9 cellular contexts compared by ENCODE assay signal in the genomic region with DNA sequence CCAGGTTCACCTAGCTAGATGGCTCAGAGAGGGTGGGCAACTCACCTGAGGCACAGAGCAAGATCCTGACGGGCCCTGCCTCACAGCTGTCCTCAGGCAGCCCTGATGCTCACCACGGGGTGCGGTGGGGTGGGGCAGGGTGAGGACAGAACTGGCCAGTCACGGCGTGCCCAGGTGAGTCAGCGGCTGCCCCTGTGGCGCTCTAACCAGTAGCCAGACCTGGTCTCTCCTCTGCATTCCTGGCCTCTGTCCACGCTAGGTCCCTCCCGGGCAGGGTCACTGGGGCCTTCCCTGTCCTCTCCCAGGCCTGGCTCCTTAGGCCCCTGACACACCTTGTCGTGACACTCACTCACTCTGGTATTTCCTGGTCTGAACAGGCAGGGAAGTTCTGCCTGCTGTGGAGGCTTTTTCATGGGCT. TPM values are rescaled to one million over a fixed set of nuclear protein-coding genes. Genes with fewer than 3 reads are reported as not detected.
DNase-seq lines count a peak whose midpoint lies in the region; ATAC-seq, FAIRE-seq and TF ChIP-seq lines count a peak whose summit lies in the region.
"Had no signal": no experiment of that assay in that cellular context is flagged by ENCODE, and none has a peak within 500 bp of the region (broad histone marks: within the 10 kb centered on the region; RNA-seq: fewer than 3 reads in every experiment).

No MANE protein-coding gene starts in this region.

- peaks cover 49% of the 10 kb centered on the region for H3K4me1 Mint-ChIP-seq in activated CD4-positive, alpha-beta memory T cell treated with anti-CD3 and anti-CD28 coated beads for 36 hours (ENCODE audit: low read depth)

- no peaks in the 10 kb centered on the region for H3K27me3 Mint-ChIP-seq in activated CD4-positive, alpha-beta memory T cell treated with anti-CD3 and anti-CD28 coated beads for 36 hours

- no peaks in the 10 kb centered on the region for H3K9me3 Mint-ChIP-seq in activated CD4-positive, alpha-beta memory T cell treated with anti-CD3 and anti-CD28 coated beads for 36 hours

- H3K4me3 Mint-ChIP-seq in activated CD4-positive, alpha-beta memory T cell treated with anti-CD3 and anti-CD28 coated beads for 36 hours, result peak overlapping the region; percentile 76

- H2AFZ ChIP-seq in keratinocyte (ENCODE audit: control insufficient read depth, low read length), result no peak overlapping the region

- ATAC-seq in stimulated activated naive CD8-positive, alpha-beta T cell treated with anti-CD3 and anti-CD28 coated beads, Interleukin-15, Interleukin-2, amounts not matched to agents 100 U/mL and 50 U/mL, for 24 hours, result no peak
- no peak for ATAC-seq in GM21390 (IDR thresholded peaks at IDR 0.05; ENCODE audit: unreplicated experiment)
- ATAC-seq in GM18502 (IDR thresholded peaks at IDR 0.05; ENCODE audit: poor library complexity, unreplicated experiment), result no peak
- no peak for ATAC-seq in HG03280 (IDR thresholded peaks at IDR 0.05; ENCODE audit: unreplicated experiment)

- H3K9me1 ChIP-seq in keratinocyte (ENCODE audit: control insufficient read depth, extremely low read depth, insufficient read depth, low read length), result peaks cover 2% of the 10 kb centered on the region

- POLR2A ChIA-PET in activated CD4-positive, alpha-beta memory T cell treated with anti-CD3 and anti-CD28 coated beads for 36 hours (lab: Charles Lee), result interaction anchor here (1.1 kb wide), 1 partner anchor 597 kb away, joined by 4 read pairs; no protein-coding TSS in a partner anchor

- DNase-seq in HK-2 (ENCODE audit: unreplicated experiment) (peak; percentile 76), keratinocyte (ENCODE audit: low read depth, low spot score) (peak; percentile 89), HCEC 1CT (no peak)
- DNase-seq in activated CD4-positive, alpha-beta memory T cell treated with anti-CD3 and anti-CD28 coated beads for 36 hours, result peak; percentile 14
- DNase-seq in stimulated activated naive CD8-positive, alpha-beta T cell treated with anti-CD3 and anti-CD28 coated beads, Interleukin-15, Interleukin-2, amounts not matched to agents 100 U/mL and 50 U/mL, for 24 hours, result peak; percentile 11

- peak overlapping the region; percentile 99 for H3K9ac ChIP-seq in keratinocyte (ENCODE audit: control insufficient read depth, extremely low read depth, insufficient read depth, low read length)

- CTCF ChIA-PET in activated CD4-positive, alpha-beta memory T cell treated with anti-CD3 and anti-CD28 coated beads for 36 hours (lab: Charles Lee), result interaction anchor here (0.7 to 2.0 kb wide), 5 partner anchors 14 to 217 kb away, joined by 3 to 8 read pairs (median 4); no protein-coding TSS in a partner anchor

- dilution Hi-C loops in keratinocyte (cut with MboI; ENCODE audit: extremely low pct_ligation_motif_present, low sequenced_read_pairs), result no loop called here

- peaks cover 41% of the 10 kb centered on the region for H3K4me1 ChIP-seq in keratinocyte (ENCODE audit: control insufficient read depth, extremely low read depth, insufficient read depth, low read length)

- no peak overlapping the region for H3K27ac Mint-ChIP-seq in activated CD4-positive, alpha-beta memory T cell treated with anti-CD3 and anti-CD28 coated beads for 36 hours

- peak overlapping the region; percentile 60 for H3K4me2 ChIP-seq in keratinocyte (ENCODE audit: control insufficient read depth, extremely low read depth, insufficient read depth, low read depth, low read length)

- H3K9me3 ChIP-seq in keratinocyte (ENCODE audit: control insufficient read depth, low read depth, low read length), result no peaks in the 10 kb centered on the region

- H3K4me3 ChIP-seq in keratinocyte (ENCODE audit: control insufficient read depth in 2 of 3, extremely low read depth in 1 of 3, insufficient read depth in 2 of 3, low read depth in 1 of 3, low read length in 3 of 3), result peak overlapping the region; percentile 72 to 88 (median 83)

- H3K27ac ChIP-seq in keratinocyte (ENCODE audit: control insufficient read depth, insufficient read depth, low read length), result peak overlapping the region; percentile 86

- no peaks in the 10 kb centered on the region for H3K36me3 Mint-ChIP-seq in activated CD4-positive, alpha-beta memory T cell treated with anti-CD3 and anti-CD28 coated beads for 36 hours

- peak; percentile 91 for FAIRE-seq in keratinocyte (lab: Jason Lieb, UNC)

- no peak for TF ChIP-seq CTCF in keratinocyte (optimal IDR thresholded peaks at IDR 0.05 in 1 of 3, IDR thresholded peaks at IDR 0.05 in 1 of 3, conservative IDR thresholded peaks at IDR 0.05 in 1 of 3; ENCODE audit: extremely low read depth in 1 of 3, insufficient read depth in 2 of 3, low read length in 3 of 3)

- no peaks in the 10 kb centered on the region for H4K20me1 ChIP-seq in keratinocyte (ENCODE audit: control insufficient read depth, extremely low read depth, insufficient read depth, low read length)

- no peaks in the 10 kb centered on the region for H3K27me3 ChIP-seq in keratinocyte (ENCODE audit: control insufficient read depth, extremely low read depth, insufficient read depth, low read length)

- intact Hi-C loops in activated CD4-positive, alpha-beta memory T cell treated with anti-CD3 and anti-CD28 coated beads for 36 hours (cut with micrococcal nuclease), result no loop called here

- peaks cover 19 to 24% of the 10 kb centered on the region in 2 experiments for H3K36me3 ChIP-seq in keratinocyte (ENCODE audit: control insufficient read depth in 2 of 2, extremely low read depth in 1 of 2, insufficient read depth in 2 of 2, low read length in 2 of 2)

- H3K79me2 ChIP-seq in keratinocyte (ENCODE audit: control insufficient read depth, insufficient read depth, low read length), result peaks cover 22% of the 10 kb centered on the region

RNA-seq across cellular contexts. Expression of a gene that starts 0.9 kb away (rescaled TPM):
- total RNA-seq in activated CD4-positive, alpha-beta memory T cell treated with anti-CD3 and anti-CD28 coated beads for 36 hours, result 1 to 10 TPM; 4.0 to 4.3 TPM
- polyA plus RNA-seq in keratinocyte, result 35.0 to 76.9 TPM (median 40.9 TPM) in 3 replicates
- polyA plus RNA-seq in keratinocyte (2011; ENCODE audit: low read depth), result 44.6 TPM
- 15.1 and 21.9 TPM in 2 replicates for polyA plus RNA-seq in keratinocyte (2011; cell fraction: cytosol; rRNA removed)
- polyA plus RNA-seq in keratinocyte (2011; cell fraction: nucleus; rRNA removed), result 222 and 277 TPM in 2 replicates
- 39.5 and 130 TPM in 2 replicates for polyA plus RNA-seq in keratinocyte (2012; ENCODE audit: low replicate concordance)
- 55.6 to 64.3 TPM (median 63.2 TPM) in 3 replicates for polyA minus RNA-seq in keratinocyte
- 32.0 TPM for polyA minus RNA-seq in keratinocyte (2011; cell fraction: cytosol; rRNA and poly(A)+ RNA removed)
- 88.7 and 90.1 TPM in 2 replicates for polyA minus RNA-seq in keratinocyte (2011; cell fraction: nucleus; rRNA and poly(A)+ RNA removed)

RNA-seq across cellular contexts. Expression of a gene that starts 8.6 kb away (rescaled TPM):
- 1 to 10 TPM in 1 of 2 experiments, under 1 TPM in 1; 0.93 to 1.3 TPM for total RNA-seq in activated CD4-positive, alpha-beta memory T cell treated with anti-CD3 and anti-CD28 coated beads for 36 hours
- 0.04 to 0.07 TPM in 2 of 3 replicates, not detected in the other for polyA plus RNA-seq in keratinocyte
- polyA plus RNA-seq in keratinocyte (2011; ENCODE audit: low read depth), result 0.41 TPM
- 0.04 TPM in 1 of 2 replicates, not detected in the other for polyA plus RNA-seq in keratinocyte (2011; cell fraction: cytosol; rRNA removed)
- 0.19 TPM in 1 of 2 replicates, not detected in the other for polyA plus RNA-seq in keratinocyte (2011; cell fraction: nucleus; rRNA removed)
- 0.25 TPM in 1 of 2 replicates, not detected in the other for polyA plus RNA-seq in keratinocyte (2012; ENCODE audit: low replicate concordance)
- 0.10 TPM in 1 of 3 replicates, not detected in the others for polyA minus RNA-seq in keratinocyte
- polyA minus RNA-seq in keratinocyte (2011; cell fraction: cytosol; rRNA and poly(A)+ RNA removed), result not detected
- not detected in 2 replicates for polyA minus RNA-seq in keratinocyte (2011; cell fraction: nucleus; rRNA and poly(A)+ RNA removed)

RNA-seq across cellular contexts. Expression of a gene that starts 25.1 kb away (rescaled TPM):
- not detected for total RNA-seq in activated CD4-positive, alpha-beta memory T cell treated with anti-CD3 and anti-CD28 coated beads for 36 hours
- not detected in 3 replicates for polyA plus RNA-seq in keratinocyte
- polyA plus RNA-seq in keratinocyte (2011; ENCODE audit: low read depth), result not detected
- polyA plus RNA-seq in keratinocyte (2011; cell fraction: cytosol; rRNA removed), result not detected in 2 replicates
- not detected in 2 replicates for polyA plus RNA-seq in keratinocyte (2011; cell fraction: nucleus; rRNA removed)
- polyA plus RNA-seq in keratinocyte (2012; ENCODE audit: low replicate concordance), result not detected in 2 replicates
- polyA minus RNA-seq in keratinocyte, result not detected in 3 replicates
- polyA minus RNA-seq in keratinocyte (2011; cell fraction: cytosol; rRNA and poly(A)+ RNA removed), result not detected
- polyA minus RNA-seq in keratinocyte (2011; cell fraction: nucleus; rRNA and poly(A)+ RNA removed), result not detected in 2 replicates
- total RNA-seq: NCI-H460 had no signal
